ENCODE assay signal across 10 cellular contexts in genomic region chr4:185307136-185307950, GRCh38.
DNase-seq lines count a peak whose midpoint lies in the region; ATAC-seq, FAIRE-seq and TF ChIP-seq lines count a peak whose summit lies in the region.
"Had no signal": no experiment of that assay in that cellular context is flagged by ENCODE, and none has a peak within 500 bp of the region (broad histone marks: within the 10 kb centered on the region; RNA-seq: fewer than 3 reads in every experiment).

No MANE protein-coding gene starts in this region.

- H3K4me1 Mint-ChIP-seq in activated T-cell treated with anti-CD3 and anti-CD28 coated beads, Interleukin-2, amount 50 U/mL, for 24 hours (ENCODE audit: low read depth): no peaks in the 10 kb centered on the region

- H3K9me3 Mint-ChIP-seq in activated T-cell treated with anti-CD3 and anti-CD28 coated beads, Interleukin-2, amount 50 U/mL, for 24 hours: no peaks in the 10 kb centered on the region
- H3K9me3 Mint-ChIP-seq: naive B cell had no signal

- peaks cover 36% of the 10 kb centered on the region for H3K4me1 ChIP-seq in ES-I3 (ENCODE audit: insufficient read depth, low read length)

- no peak overlapping the region for H3K4me3 ChIP-seq in bronchial epithelial cell (ENCODE audit: low read depth, low read length)

- no peaks in the 10 kb centered on the region for H3K9me3 ChIP-seq in ES-I3 (ENCODE audit: control insufficient read depth, insufficient read depth, low read length)

- no peak overlapping the region for H3K4me3 Mint-ChIP-seq in activated T-cell treated with anti-CD3 and anti-CD28 coated beads, Interleukin-2, amount 50 U/mL, for 24 hours
- H3K4me3 Mint-ChIP-seq: naive B cell had no signal

- H3K36me3 ChIP-seq in ES-I3 (ENCODE audit: insufficient read depth, low read length) (peaks cover 9% of the 10 kb centered on the region), bronchial epithelial cell (ENCODE audit: control insufficient read depth, insufficient read depth, low read length) (peaks cover 4% of the 10 kb centered on the region)

- ATAC-seq in GM19452 (IDR thresholded peaks at IDR 0.05; ENCODE audit: unreplicated experiment): peak; percentile 75
- ATAC-seq in HG03108 (IDR thresholded peaks at IDR 0.05; ENCODE audit: unreplicated experiment): peak; percentile 61

- no peak overlapping the region for H3K27ac Mint-ChIP-seq in activated T-cell treated with anti-CD3 and anti-CD28 coated beads, Interleukin-2, amount 50 U/mL, for 24 hours

- peaks cover 32% of the 10 kb centered on the region for H3K36me3 Mint-ChIP-seq in activated T-cell treated with anti-CD3 and anti-CD28 coated beads, Interleukin-2, amount 50 U/mL, for 24 hours (ENCODE audit: low read depth)

- no peaks in the 10 kb centered on the region for H3K27me3 ChIP-seq in bronchial epithelial cell (ENCODE audit: control insufficient read depth, insufficient read depth, low read length)

- peak overlapping the region; percentile 12; the same call in 1 of the 2 replicates for H3K9ac ChIP-seq in ES-I3 (ENCODE audit: low read depth, low read length)

- no peak for TF ChIP-seq CTCF in bronchial epithelial cell (IDR thresholded peaks at IDR 0.05; ENCODE audit: insufficient read depth, low read length, severe bottlenecking)

- H3K27me3 Mint-ChIP-seq in activated T-cell treated with anti-CD3 and anti-CD28 coated beads, Interleukin-2, amount 50 U/mL, for 24 hours: no peaks in the 10 kb centered on the region
- H3K27me3 Mint-ChIP-seq: naive B cell had no signal

- DNase-seq in bronchial epithelial cell (ENCODE audit: low read depth) (peak; percentile 90), AML-193 (lab: John Stamatoyannopoulos, UW) (no peak), SIG-M5 (lab: John Stamatoyannopoulos, UW) (no peak)
- DNase-seq in activated CD4-positive, alpha-beta T cell treated with anti-CD3 and anti-CD28 coated beads for 4 hours: no peak
- no peak for DNase-seq in activated T-cell treated with anti-CD3 and anti-CD28 coated beads, Interleukin-2, amount 50 U/mL, for 24 hours
- DNase-seq: naive B cell had no signal

- no peak for FAIRE-seq in bronchial epithelial cell (lab: Jason Lieb, UNC)
- FAIRE-seq: colon had no signal
